ENCODE assay signal across 1 cellular context in the genomic region with DNA sequence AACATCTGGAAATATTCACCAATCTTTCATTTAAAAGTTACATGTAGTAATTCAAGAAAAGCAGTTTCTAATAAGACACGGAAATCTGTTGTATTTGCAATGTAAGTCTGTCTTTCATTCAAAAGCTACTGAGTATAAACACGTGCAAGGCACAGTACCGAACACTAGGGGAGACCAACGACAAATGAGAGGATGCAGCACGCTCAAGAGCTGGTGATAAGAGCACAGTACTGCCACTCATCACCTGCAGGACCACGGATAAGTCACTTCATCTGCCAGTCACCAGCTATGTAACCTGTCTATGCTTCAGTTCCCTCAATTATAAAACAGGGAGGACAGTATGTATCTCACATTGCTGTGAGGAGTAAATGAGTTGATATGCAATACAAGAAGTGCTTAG.
TF ChIP-seq lines count a peak whose summit lies in the region.

No MANE protein-coding gene starts in this region.

TF ChIP-seq in H1, 55 proteins besides CTCF, POLR2A, EP300 and RAD21 (continued from another document):
- TF ChIP-seq MAX (IDR thresholded peaks at IDR 0.05): no peak
- no peak for TF ChIP-seq KDM4A (IDR thresholded peaks at IDR 0.05; ENCODE audit: low read depth, low read length, severe bottlenecking)
- no peak for TF ChIP-seq SUZ12 (IDR thresholded peaks at IDR 0.05; ENCODE audit: low read length)
- peak; percentile 89 for TF ChIP-seq SP1 (IDR thresholded peaks at IDR 0.05; ENCODE audit: low read depth, low read length)
